ENCODE assay signal across 1 cellular context in the genomic region with DNA sequence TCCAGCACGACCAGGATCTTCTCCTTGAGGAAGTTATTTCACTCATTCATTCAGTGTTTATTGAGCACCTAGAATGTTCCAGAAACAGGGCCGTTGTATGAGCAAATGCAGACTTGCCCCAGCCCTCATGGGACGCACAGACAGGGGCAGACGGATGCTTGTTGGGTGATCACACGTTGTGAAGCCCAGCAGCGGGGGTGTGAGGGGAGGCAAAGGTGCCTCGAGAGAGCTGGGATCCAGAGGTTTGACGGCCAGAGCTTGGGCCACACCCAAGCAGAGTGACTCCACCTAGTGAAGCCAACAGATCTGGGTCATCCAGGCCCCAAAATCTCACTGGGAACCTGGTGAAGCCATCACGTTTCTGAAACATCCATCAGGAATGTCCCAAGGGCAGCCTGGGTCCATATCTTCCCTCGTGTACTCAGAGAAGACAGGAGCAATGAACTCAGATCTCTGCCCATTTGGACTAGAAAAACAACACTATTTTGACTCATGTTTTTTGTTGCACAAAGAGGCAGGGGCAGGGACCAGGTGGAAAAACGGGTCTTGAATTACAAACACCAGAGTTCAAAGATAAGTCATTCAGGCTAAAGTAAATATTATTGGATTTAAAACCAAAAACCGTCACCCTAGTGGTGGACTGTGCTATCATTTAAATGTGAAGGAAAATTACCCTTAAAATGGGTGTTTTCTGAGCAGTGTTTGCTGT.
TF ChIP-seq lines count a peak whose summit lies in the region.

No MANE protein-coding gene starts in this region.

TF ChIP-seq in HepG2, 621 proteins besides CTCF, POLR2A, EP300 and RAD21 (continued from another document and continues in another):
- TF ChIP-seq, protein P1, sequence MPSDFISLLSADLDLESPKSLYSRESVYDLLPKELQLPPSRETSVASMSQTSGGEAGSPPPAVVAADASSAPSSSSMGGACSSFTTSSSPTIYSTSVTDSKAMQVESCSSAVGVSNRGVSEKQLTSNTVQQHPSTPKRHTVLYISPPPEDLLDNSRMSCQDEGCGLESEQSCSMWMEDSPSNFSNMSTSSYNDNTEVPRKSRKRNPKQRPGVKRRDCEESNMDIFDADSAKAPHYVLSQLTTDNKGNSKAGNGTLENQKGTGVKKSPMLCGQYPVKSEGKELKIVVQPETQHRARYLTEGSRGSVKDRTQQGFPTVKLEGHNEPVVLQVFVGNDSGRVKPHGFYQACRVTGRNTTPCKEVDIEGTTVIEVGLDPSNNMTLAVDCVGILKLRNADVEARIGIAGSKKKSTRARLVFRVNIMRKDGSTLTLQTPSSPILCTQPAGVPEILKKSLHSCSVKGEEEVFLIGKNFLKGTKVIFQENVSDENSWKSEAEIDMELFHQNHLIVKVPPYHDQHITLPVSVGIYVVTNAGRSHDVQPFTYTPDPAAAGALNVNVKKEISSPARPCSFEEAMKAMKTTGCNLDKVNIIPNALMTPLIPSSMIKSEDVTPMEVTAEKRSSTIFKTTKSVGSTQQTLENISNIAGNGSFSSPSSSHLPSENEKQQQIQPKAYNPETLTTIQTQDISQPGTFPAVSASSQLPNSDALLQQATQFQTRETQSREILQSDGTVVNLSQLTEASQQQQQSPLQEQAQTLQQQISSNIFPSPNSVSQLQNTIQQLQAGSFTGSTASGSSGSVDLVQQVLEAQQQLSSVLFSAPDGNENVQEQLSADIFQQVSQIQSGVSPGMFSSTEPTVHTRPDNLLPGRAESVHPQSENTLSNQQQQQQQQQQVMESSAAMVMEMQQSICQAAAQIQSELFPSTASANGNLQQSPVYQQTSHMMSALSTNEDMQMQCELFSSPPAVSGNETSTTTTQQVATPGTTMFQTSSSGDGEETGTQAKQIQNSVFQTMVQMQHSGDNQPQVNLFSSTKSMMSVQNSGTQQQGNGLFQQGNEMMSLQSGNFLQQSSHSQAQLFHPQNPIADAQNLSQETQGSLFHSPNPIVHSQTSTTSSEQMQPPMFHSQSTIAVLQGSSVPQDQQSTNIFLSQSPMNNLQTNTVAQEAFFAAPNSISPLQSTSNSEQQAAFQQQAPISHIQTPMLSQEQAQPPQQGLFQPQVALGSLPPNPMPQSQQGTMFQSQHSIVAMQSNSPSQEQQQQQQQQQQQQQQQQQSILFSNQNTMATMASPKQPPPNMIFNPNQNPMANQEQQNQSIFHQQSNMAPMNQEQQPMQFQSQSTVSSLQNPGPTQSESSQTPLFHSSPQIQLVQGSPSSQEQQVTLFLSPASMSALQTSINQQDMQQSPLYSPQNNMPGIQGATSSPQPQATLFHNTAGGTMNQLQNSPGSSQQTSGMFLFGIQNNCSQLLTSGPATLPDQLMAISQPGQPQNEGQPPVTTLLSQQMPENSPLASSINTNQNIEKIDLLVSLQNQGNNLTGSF (CRISPR knock-in tag; IDR thresholded peaks at IDR 0.05) = no peak
- TF ChIP-seq MTA1 (CRISPR knock-in tag; IDR thresholded peaks at IDR 0.05; ENCODE audit: borderline replicate concordance) = no peak
- TF ChIP-seq MEF2D (CRISPR knock-in tag; IDR thresholded peaks at IDR 0.05) = peak; percentile 74; the same call in 1 of the 2 replicates
- 0 out of 2 replicates have a peak, but pooled peaks have one; percentile 32 for TF ChIP-seq ZNF720 (CRISPR knock-in tag; IDR thresholded peaks at IDR 0.05)
- TF ChIP-seq SIN3B (IDR thresholded peaks at IDR 0.05; ENCODE audit: low read length) = no peak; the same call in 1 of the 2 replicates
- TF ChIP-seq ZNF788 (CRISPR knock-in tag; IDR thresholded peaks at IDR 0.05; ENCODE audit: borderline replicate concordance) = no peak; the same call in 1 of the 2 replicates
- peak; percentile 64 for TF ChIP-seq ZNF501 (CRISPR knock-in tag; IDR thresholded peaks at IDR 0.05)
- TF ChIP-seq, protein P2, sequence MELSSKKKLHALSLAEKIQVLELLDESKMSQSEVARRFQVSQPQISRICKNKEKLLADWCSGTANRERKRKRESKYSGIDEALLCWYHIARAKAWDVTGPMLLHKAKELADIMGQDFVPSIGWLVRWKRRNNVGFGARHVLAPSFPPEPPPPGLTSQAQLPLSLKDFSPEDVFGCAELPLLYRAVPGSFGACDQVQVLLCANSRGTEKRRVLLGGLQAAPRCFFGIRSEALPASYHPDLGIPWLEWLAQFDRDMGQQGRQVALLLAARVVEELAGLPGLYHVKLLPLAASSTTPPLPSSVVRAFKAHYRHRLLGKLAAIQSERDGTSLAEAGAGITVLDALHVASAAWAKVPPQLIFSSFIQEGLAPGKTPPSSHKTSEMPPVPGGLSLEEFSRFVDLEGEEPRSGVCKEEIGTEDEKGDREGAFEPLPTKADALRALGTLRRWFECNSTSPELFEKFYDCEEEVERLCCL (CRISPR knock-in tag; IDR thresholded peaks at IDR 0.05; ENCODE audit: borderline replicate concordance) = no peak
- peak; percentile 91; the same call in 1 of the 2 replicates for TF ChIP-seq ZKSCAN8 (CRISPR knock-in tag; IDR thresholded peaks at IDR 0.05; ENCODE audit: borderline replicate concordance)
- peak; percentile 77 for TF ChIP-seq ELF3 (CRISPR knock-in tag; IDR thresholded peaks at IDR 0.05)
- TF ChIP-seq NR2C2 (CRISPR knock-in tag; IDR thresholded peaks at IDR 0.05; ENCODE audit: borderline replicate concordance) = peak; percentile 60; the same call in 1 of the 2 replicates
- TF ChIP-seq KDM5A (IDR thresholded peaks at IDR 0.05; ENCODE audit: borderline replicate concordance, low read length) = no peak
- no peak for TF ChIP-seq ZSCAN20 (CRISPR knock-in tag; IDR thresholded peaks at IDR 0.05; ENCODE audit: borderline replicate concordance)
- TF ChIP-seq MED1 (CRISPR knock-in tag; IDR thresholded peaks at IDR 0.05) = peak; percentile 96
- no peak for TF ChIP-seq DMTF1 (CRISPR knock-in tag; IDR thresholded peaks at IDR 0.05)
- TF ChIP-seq NFE2 (CRISPR knock-in tag; IDR thresholded peaks at IDR 0.05) = no peak
- TF ChIP-seq HNRNPK (IDR thresholded peaks at IDR 0.05; ENCODE audit: low read depth, low read length, poor library complexity, severe bottlenecking) = no peak
- peak; percentile 80 for TF ChIP-seq SKIL (CRISPR knock-in tag; IDR thresholded peaks at IDR 0.05; ENCODE audit: borderline replicate concordance)
- peak; percentile 49; the same call in 1 of the 2 replicates for TF ChIP-seq JUN (CRISPR knock-in tag; IDR thresholded peaks at IDR 0.05)
- TF ChIP-seq, protein P3, sequence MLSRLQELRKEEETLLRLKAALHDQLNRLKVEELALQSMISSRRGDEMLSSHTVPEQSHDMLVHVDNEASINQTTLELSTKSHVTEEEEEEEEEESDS (CRISPR knock-in tag; IDR thresholded peaks at IDR 0.05; ENCODE audit: borderline replicate concordance) = peak; percentile 62; the same call in 1 of the 2 replicates
- TF ChIP-seq ZNF230 (CRISPR knock-in tag; IDR thresholded peaks at IDR 0.05) = no peak; the same call in 1 of the 2 replicates
- TF ChIP-seq MTA3 (CRISPR knock-in tag; IDR thresholded peaks at IDR 0.05) = no peak
- no peak for TF ChIP-seq ZNF180 (CRISPR knock-in tag; IDR thresholded peaks at IDR 0.05; ENCODE audit: borderline replicate concordance, low read depth)
- peak; percentile 71; the same call in 1 of the 2 replicates for TF ChIP-seq CCDC6 (CRISPR knock-in tag; IDR thresholded peaks at IDR 0.05)
- TF ChIP-seq, protein P4, sequence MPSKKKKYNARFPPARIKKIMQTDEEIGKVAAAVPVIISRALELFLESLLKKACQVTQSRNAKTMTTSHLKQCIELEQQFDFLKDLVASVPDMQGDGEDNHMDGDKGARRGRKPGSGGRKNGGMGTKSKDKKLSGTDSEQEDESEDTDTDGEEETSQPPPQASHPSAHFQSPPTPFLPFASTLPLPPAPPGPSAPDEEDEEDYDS (CRISPR knock-in tag; IDR thresholded peaks at IDR 0.05) = peak; percentile 38
- TF ChIP-seq ZNF274 (CRISPR knock-in tag; IDR thresholded peaks at IDR 0.05) = peak; percentile 45; the same call in 1 of the 2 replicates
- 0 out of 2 replicates have a peak, but pooled peaks have one; percentile 35 for TF ChIP-seq MXD4 (CRISPR knock-in tag; IDR thresholded peaks at IDR 0.05)
- peak; percentile 78; the same call in 1 of the 2 replicates for TF ChIP-seq BHLHE40 (IDR thresholded peaks at IDR 0.05; ENCODE audit: low read length)
- TF ChIP-seq MYC (CRISPR knock-in tag; IDR thresholded peaks at IDR 0.05; ENCODE audit: borderline replicate concordance) = peak; percentile 53
- TF ChIP-seq ASH2L (IDR thresholded peaks at IDR 0.05; ENCODE audit: insufficient read length, low read depth, low read length) = peak; percentile 84
- TF ChIP-seq HNF4G (IDR thresholded peaks at IDR 0.05; ENCODE audit: borderline replicate concordance, low read depth, low read length) = peak; percentile 79
- peak; percentile 84 for TF ChIP-seq HNF4G (CRISPR knock-in tag; IDR thresholded peaks at IDR 0.05; ENCODE audit: borderline replicate concordance, low read depth)
- TF ChIP-seq ZNF562 (CRISPR knock-in tag; IDR thresholded peaks at IDR 0.05; ENCODE audit: borderline replicate concordance) = no peak
- no peak for TF ChIP-seq SYNCRIP (IDR thresholded peaks at IDR 0.05; ENCODE audit: insufficient read depth, low read depth, low read length)
- 0 out of 2 replicates have a peak, but pooled peaks have one; percentile 42 for TF ChIP-seq SSRP1 (CRISPR knock-in tag; IDR thresholded peaks at IDR 0.05)
- no peak for TF ChIP-seq TCF7L2 (IDR thresholded peaks at IDR 0.05; ENCODE audit: low read depth, low read length)
- TF ChIP-seq U2AF2 (IDR thresholded peaks at IDR 0.05; ENCODE audit: low read depth, low read length) = no peak
- TF ChIP-seq JDP2 (CRISPR knock-in tag; IDR thresholded peaks at IDR 0.05; ENCODE audit: borderline replicate concordance) = no peak
- no peak for TF ChIP-seq ZNF75D (CRISPR knock-in tag; IDR thresholded peaks at IDR 0.05; ENCODE audit: borderline replicate concordance)
- peak; percentile 40 for TF ChIP-seq GABPB1 (CRISPR knock-in tag; IDR thresholded peaks at IDR 0.05)
- TF ChIP-seq NAIF1 (CRISPR knock-in tag; IDR thresholded peaks at IDR 0.05; ENCODE audit: borderline replicate concordance) = peak; percentile 65; the same call in 1 of the 2 replicates
- TF ChIP-seq AHR (CRISPR knock-in tag; IDR thresholded peaks at IDR 0.05) = peak; percentile 75
- TF ChIP-seq, protein P5, sequence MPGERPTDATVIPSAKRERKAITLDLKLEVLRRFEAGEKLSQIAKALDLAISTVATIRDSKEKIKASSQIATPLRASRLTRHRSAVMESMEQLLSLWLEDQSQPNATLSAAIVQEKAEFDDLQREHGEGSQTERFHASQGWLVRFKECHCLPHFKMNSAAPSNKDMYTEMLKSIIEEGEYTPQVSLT (CRISPR knock-in tag; IDR thresholded peaks at IDR 0.05; ENCODE audit: borderline replicate concordance, low read depth) = no peak
- TF ChIP-seq, protein P6, sequence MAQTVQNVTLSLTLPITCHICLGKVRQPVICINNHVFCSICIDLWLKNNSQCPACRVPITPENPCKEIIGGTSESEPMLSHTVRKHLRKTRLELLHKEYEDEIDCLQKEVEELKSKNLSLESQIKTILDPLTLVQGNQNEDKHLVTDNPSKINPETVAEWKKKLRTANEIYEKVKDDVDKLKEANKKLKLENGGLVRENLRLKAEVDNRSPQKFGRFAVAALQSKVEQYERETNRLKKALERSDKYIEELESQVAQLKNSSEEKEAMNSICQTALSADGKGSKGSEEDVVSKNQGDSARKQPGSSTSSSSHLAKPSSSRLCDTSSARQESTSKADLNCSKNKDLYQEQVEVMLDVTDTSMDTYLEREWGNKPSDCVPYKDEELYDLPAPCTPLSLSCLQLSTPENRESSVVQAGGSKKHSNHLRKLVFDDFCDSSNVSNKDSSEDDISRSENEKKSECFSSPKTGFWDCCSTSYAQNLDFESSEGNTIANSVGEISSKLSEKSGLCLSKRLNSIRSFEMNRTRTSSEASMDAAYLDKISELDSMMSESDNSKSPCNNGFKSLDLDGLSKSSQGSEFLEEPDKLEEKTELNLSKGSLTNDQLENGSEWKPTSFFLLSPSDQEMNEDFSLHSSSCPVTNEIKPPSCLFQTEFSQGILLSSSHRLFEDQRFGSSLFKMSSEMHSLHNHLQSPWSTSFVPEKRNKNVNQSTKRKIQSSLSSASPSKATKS (CRISPR knock-in tag; IDR thresholded peaks at IDR 0.05) = 0 out of 2 replicates have a peak, but pooled peaks have one; percentile 75
- TF ChIP-seq, protein P7, sequence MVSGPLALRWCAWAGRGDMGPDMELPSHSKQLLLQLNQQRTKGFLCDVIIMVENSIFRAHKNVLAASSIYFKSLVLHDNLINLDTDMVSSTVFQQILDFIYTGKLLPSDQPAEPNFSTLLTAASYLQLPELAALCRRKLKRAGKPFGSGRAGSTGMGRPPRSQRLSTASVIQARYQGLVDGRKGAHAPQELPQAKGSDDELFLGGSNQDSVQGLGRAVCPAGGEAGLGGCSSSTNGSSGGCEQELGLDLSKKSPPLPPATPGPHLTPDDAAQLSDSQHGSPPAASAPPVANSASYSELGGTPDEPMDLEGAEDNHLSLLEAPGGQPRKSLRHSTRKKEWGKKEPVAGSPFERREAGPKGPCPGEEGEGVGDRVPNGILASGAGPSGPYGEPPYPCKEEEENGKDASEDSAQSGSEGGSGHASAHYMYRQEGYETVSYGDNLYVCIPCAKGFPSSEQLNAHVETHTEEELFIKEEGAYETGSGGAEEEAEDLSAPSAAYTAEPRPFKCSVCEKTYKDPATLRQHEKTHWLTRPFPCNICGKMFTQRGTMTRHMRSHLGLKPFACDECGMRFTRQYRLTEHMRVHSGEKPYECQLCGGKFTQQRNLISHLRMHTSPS (CRISPR knock-in tag; IDR thresholded peaks at IDR 0.05; ENCODE audit: low read depth) = peak; percentile 75; the same call in 1 of the 2 replicates
- 0 out of 2 replicates have a peak, but pooled peaks have one; percentile 19 for TF ChIP-seq ZMAT3 (CRISPR knock-in tag; conservative IDR thresholded peaks at IDR 0.05)
